8 cellular contexts compared by ENCODE assay signal in the genomic region with DNA sequence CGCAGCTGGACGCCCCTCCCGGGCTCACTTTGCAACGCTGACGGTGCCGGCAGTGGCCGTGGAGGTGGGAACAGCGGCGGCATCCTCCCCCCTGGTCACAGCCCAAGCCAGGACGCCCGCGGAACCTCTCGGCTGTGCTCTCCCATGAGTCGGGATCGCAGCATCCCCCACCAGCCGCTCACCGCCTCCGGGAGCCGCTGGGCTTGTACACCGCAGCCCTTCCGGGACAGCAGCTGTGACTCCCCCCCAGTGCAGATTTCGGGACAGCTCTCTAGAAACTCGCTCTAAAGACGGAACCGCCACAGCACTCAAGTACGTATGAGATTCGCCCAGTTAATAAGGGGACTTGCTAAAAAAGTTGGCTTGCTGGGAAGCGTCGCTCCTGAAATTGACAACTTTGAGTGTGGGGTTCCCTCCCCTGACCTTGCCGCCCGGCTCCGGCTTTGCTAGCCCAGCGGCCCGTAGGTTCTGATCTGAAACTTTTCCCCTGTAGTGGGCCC. TPM values are rescaled to one million over a fixed set of nuclear protein-coding genes. Genes with fewer than 3 reads are reported as not detected.
DNase-seq lines count a peak whose midpoint lies in the region; ATAC-seq and TF ChIP-seq lines count a peak whose summit lies in the region.

No MANE protein-coding gene starts in this region.

- H3K4me3 Mint-ChIP-seq in T-helper 1 cell treated with Interleukin-12 subunit alpha and Interleukin-12 subunit beta and Interleukin-4 antibody, amounts not matched to agents 30 μg/mL and 1 μg/mL, for 36 hours: peak overlapping the region; percentile 96
- peak overlapping the region; percentile 88 for H3K4me3 Mint-ChIP-seq in neural crest cell

- no peak for TF ChIP-seq CTCF in epithelial cell of proximal tubule (conservative IDR thresholded peaks at IDR 0.05; ENCODE audit: low read depth, low read length)
- TF ChIP-seq CTCF in neural crest cell (conservative IDR thresholded peaks at IDR 0.05): no peak

- peak overlapping the region; percentile 89 for H3K4me3 ChIP-seq in epithelial cell of proximal tubule (ENCODE audit: low read depth, low read length)

- peaks cover 3% of the 10 kb centered on the region for H3K36me3 Mint-ChIP-seq in T-helper 1 cell treated with Interleukin-12 subunit alpha and Interleukin-12 subunit beta and Interleukin-4 antibody, amounts not matched to agents 30 μg/mL and 1 μg/mL, for 36 hours (ENCODE audit: low read depth)
- H3K36me3 Mint-ChIP-seq in neural crest cell (ENCODE audit: low read depth): no peaks in the 10 kb centered on the region

- peaks cover 74% of the 10 kb centered on the region for H3K27me3 Mint-ChIP-seq in T-helper 1 cell treated with Interleukin-12 subunit alpha and Interleukin-12 subunit beta and Interleukin-4 antibody, amounts not matched to agents 30 μg/mL and 1 μg/mL, for 36 hours (ENCODE audit: low read depth)
- peaks cover 62% of the 10 kb centered on the region for H3K27me3 Mint-ChIP-seq in neural crest cell (ENCODE audit: low read depth)

- H3K9me3 Mint-ChIP-seq in T-helper 1 cell treated with Interleukin-12 subunit alpha and Interleukin-12 subunit beta and Interleukin-4 antibody, amounts not matched to agents 30 μg/mL and 1 μg/mL, for 36 hours: no peaks in the 10 kb centered on the region
- no peaks in the 10 kb centered on the region for H3K9me3 Mint-ChIP-seq in neural crest cell

- peaks cover 63% of the 10 kb centered on the region for H3K4me1 Mint-ChIP-seq in T-helper 1 cell treated with Interleukin-12 subunit alpha and Interleukin-12 subunit beta and Interleukin-4 antibody, amounts not matched to agents 30 μg/mL and 1 μg/mL, for 36 hours (ENCODE audit: low read depth)
- peaks cover 56% of the 10 kb centered on the region for H3K4me1 Mint-ChIP-seq in neural crest cell

- DNase-seq in T-helper 1 cell (no peak), RPMI7951 (ENCODE audit: low read depth) (peak; percentile 45), epithelial cell of proximal tubule (ENCODE audit: low read depth) (no peak), neural crest cell (ENCODE audit: low read depth, low spot score) (no peak), iPS-NIHi11 (ENCODE audit: low spot score) (no peak)
- DNase-seq in central memory CD4-positive, alpha-beta T cell: no peak

- H3K27ac Mint-ChIP-seq in T-helper 1 cell treated with Interleukin-12 subunit alpha and Interleukin-12 subunit beta and Interleukin-4 antibody, amounts not matched to agents 30 μg/mL and 1 μg/mL, for 36 hours: peak overlapping the region; percentile 78
- H3K27ac Mint-ChIP-seq in neural crest cell (ENCODE audit: unreplicated experiment): peak overlapping the region; percentile 98

- ATAC-seq in GM18498 (IDR thresholded peaks at IDR 0.05; ENCODE audit: unreplicated experiment): no peak

RNA-seq across cellular contexts. Expression of a gene that starts 0.5 kb away (rescaled TPM):
- total RNA-seq in RPMI7951 (2014; rRNA removed; shearing (Covaris generic)): under 0.01 and 0.10 TPM in 2 replicates
- total RNA-seq in epithelial cell of proximal tubule (0.07 TPM in 1 of 2 replicates, not detected in the other), neural crest cell (0.91 and 0.93 TPM in 2 replicates)
